8 cellular contexts compared by ENCODE assay signal in genomic region chr4:56435001-56435747, GRCh38. TPM values are rescaled to one million over a fixed set of nuclear protein-coding genes. Genes with fewer than 3 reads are reported as not detected.
DNase-seq lines count a peak whose midpoint lies in the region; ATAC-seq and TF ChIP-seq lines count a peak whose summit lies in the region.

PPAT (minus strand) TSS chr4:56435615; CDS start chr4:56435477, 138 bp downstream.

- peak within 1 kb of the TSS; percentile 89 to 93 (median 90) for H3K4me3 Mint-ChIP-seq in T-cell

- H3K4me3 ChIP-seq in urinary bladder (ENCODE audit: low read depth, low read length), result peak within 1 kb of the TSS; percentile 62

- no peaks in the 10 kb centered on the region for H3K4me1 ChIP-seq in urinary bladder (ENCODE audit: insufficient read depth)

- CTCF ChIA-PET in T-cell (lab: Charles Lee), result interaction anchor here (0.5 to 5.1 kb wide), 24 partner anchors 9 to 1040 kb away, joined by 3 to 74 read pairs (median 6); partner anchors contain the start of genes AASDH (in 1 of the 2), CEP135 (in 1 of the 2), NOA1 (in 1 of the 2) and REST (in 1 of the 2)

- H3K27ac ChIP-seq in adipose tissue (ENCODE audit: low read depth, low read length) (peak within 1 kb of the TSS; percentile 85), urinary bladder (ENCODE audit: low read depth) (peak within 1 kb of the TSS; percentile 82)

- H3K9me3 Mint-ChIP-seq in T-cell, result no peaks in the 10 kb centered on the region

- H3K4me1 Mint-ChIP-seq in T-cell, result peaks cover 41 to 52% (median 45%) of the 10 kb centered on the region in 3 donors

- H3K36me3 ChIP-seq in urinary bladder (ENCODE audit: insufficient read depth), result no peaks in the 10 kb centered on the region

- intact Hi-C loops in cardiac septum (cut with DNase I) (loop anchor here (1.0 to 10.0 kb wide), 4 partner anchors 32 to 370 kb away; partner anchors contain the start of genes AASDH and SRP72), posterior vena cava (cut with DNase I) (no loop called here)

- peak within 1 kb of the TSS; percentile 97 to 98 for H3K27ac Mint-ChIP-seq in T-cell

- DNase-seq in NCI-H1436 treated with DMSO at 0.1 percent for 48 hours (lab: John Stamatoyannopoulos, UW) (peak; percentile 77), T-cell (peak; percentile 95 to 99 (median 98)), cardiac septum (ENCODE audit: low spot score) (peak; percentile 99), posterior vena cava (ENCODE audit: low spot score) (peak; percentile 99)

- ATAC-seq in HG02678 (IDR thresholded peaks at IDR 0.05; ENCODE audit: unreplicated experiment), result peak; percentile 73
- peak; percentile 80 to 87 (median 83) for ATAC-seq in T-cell (replicated peaks in 1 of 4)

- H3K27me3 Mint-ChIP-seq in T-cell, result no peaks in the 10 kb centered on the region

- TF ChIP-seq CTCF in GM12873 (IDR thresholded peaks at IDR 0.05; ENCODE audit: insufficient read depth, low read depth, low read length, missing control alignments), result peak; percentile 14

- H3K36me3 Mint-ChIP-seq in T-cell, result no peaks in the 10 kb centered on the region

- POLR2A ChIA-PET in T-cell (lab: Charles Lee), result interaction anchor here (0.7 to 4.6 kb wide), 7 partner anchors 31 to 891 kb away, joined by 3 to 37 read pairs (median 9); partner anchors contain the start of genes AASDH (in 2 of the 2), NOA1 (in 1 of the 2) and POLR2B (in 1 of the 2)

- 0% methylated on average over 55 to 62 of the region's 62 CpGs for WGBS in adipose tissue, 3 donors
- WGBS in urinary bladder, result under 1% methylated on average over 62 of the region's 62 CpGs

RNA-seq across cellular contexts. Expression of gene PPAT, which starts in this region (rescaled TPM):
- total RNA-seq in T-cell (10 to 100 TPM; 10.5 to 15.1 (median 12.5) TPM), cardiac septum (2.3 TPM), posterior vena cava (1 to 10 TPM; 4.8 to 5.9 TPM), urinary bladder (21.3 TPM)
- polyA plus RNA-seq in adipose tissue (1 to 10 TPM; 2.7 to 3.7 (median 2.8) TPM), urinary bladder (4.9 TPM)

Comparison
In these comparisons a context has a peak if more than half of its experiments do, and no peak if none do; other contexts are left out.
1. Peak in every context shown above with its lines: DNase-seq, ATAC-seq, H3K4me3 ChIP-seq and H3K27ac ChIP-seq.